In the genomic region with DNA sequence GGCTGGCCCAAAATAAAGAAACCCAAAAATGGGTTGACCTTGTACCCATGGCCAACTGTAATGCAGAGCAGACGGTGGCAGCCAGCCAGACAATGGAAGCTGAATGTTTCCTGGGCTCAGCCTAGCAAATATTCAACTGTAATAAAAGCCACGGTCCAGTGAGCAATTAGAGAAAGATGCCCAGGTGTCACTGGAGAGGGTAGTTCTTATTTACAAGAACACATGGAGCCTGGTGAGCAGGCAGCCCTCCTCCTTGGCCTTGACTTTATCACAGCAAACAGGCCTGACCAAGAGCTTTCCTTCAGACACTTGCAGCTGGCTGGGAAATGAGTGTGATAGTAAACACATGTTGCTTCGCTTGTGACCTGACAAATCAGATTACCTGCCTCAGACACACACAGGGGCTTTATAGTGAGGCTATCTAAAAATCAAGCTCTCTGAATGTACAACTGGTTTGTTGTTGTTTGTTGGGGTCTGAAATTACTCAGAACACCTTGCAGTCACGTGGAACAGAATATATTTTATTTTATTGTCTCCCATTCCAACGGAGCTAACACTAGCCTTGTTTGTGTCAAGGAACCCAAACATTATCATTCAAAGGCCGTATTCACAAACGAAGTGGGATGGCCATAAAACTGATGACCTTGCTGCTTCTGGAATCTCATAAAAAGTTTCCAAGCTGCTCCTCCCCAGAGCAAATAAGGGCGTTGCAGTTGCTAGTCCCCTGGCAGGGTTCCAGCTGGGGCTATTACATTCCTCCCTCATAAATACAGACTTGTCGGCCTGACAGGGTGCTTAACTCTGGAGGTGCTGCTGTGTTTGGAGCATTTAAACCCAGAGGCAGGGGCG, we compare ENCODE assay signal across 9 cellular contexts.
DNase-seq lines count a peak whose midpoint lies in the region; ATAC-seq and TF ChIP-seq lines count a peak whose summit lies in the region.
"Had no signal": no experiment of that assay in that cellular context is flagged by ENCODE, and none has a peak within 500 bp of the region (broad histone marks: within the 10 kb centered on the region; RNA-seq: fewer than 3 reads in every experiment).

No MANE protein-coding gene starts in this region.

- DNase-seq in ELF-1 (ENCODE audit: low read depth, low spot score) (peak; percentile 58), NCI-H2227 treated with DMSO at 0.1 percent for 48 hours (lab: John Stamatoyannopoulos, UW) (peak; percentile 70), chondrocyte (ENCODE audit: low spot score) (no peak), GM19240 (ENCODE audit: insufficient read length, low spot score) (no peak)
- DNase-seq in activated T-cell treated with anti-CD3 and anti-CD28 coated beads, Interleukin-2, amount 50 U/mL, for 4 hours: no peak
- DNase-seq in stimulated activated CD4-positive, alpha-beta T cell treated with anti-CD3 and anti-CD28 coated beads, Interleukin-4, amount 100 ng/mL, for 24 hours: no peak

- peak overlapping the region; percentile 19 for H3K27ac Mint-ChIP-seq in chondrocyte (ENCODE audit: unreplicated experiment)

- no peak for ATAC-seq in activated T-cell treated with anti-CD3 and anti-CD28 coated beads, Interleukin-2, amount 50 U/mL, for 4 hours
- no peak for ATAC-seq in GM19397 (IDR thresholded peaks at IDR 0.05; ENCODE audit: unreplicated experiment)
- ATAC-seq: HCT116 had no signal

- H3K9ac ChIP-seq in mucosa of stomach (ENCODE audit: low read length): peak overlapping the region; percentile 7

- peaks cover 54% of the 10 kb centered on the region for H3K4me1 ChIP-seq in mucosa of stomach (ENCODE audit: control insufficient read depth, insufficient read depth, low read length)

- TF ChIP-seq CTCF in chondrocyte (IDR thresholded peaks at IDR 0.05): no peak

- H3K9me3 ChIP-seq in mucosa of stomach (ENCODE audit: control insufficient read depth, low read length): no peaks in the 10 kb centered on the region

- no peaks in the 10 kb centered on the region for H3K36me3 Mint-ChIP-seq in chondrocyte (ENCODE audit: low read depth)
- no peaks in the 10 kb centered on the region for H3K36me3 Mint-ChIP-seq in activated T-cell treated with anti-CD3 and anti-CD28 coated beads, Interleukin-2, amount 50 U/mL, for 4 hours (ENCODE audit: insufficient read depth)

- H3K4me3 Mint-ChIP-seq in chondrocyte (ENCODE audit: unreplicated experiment): no peak overlapping the region
- no peak overlapping the region for H3K4me3 Mint-ChIP-seq in activated T-cell treated with anti-CD3 and anti-CD28 coated beads, Interleukin-2, amount 50 U/mL, for 4 hours

- H3K9me3 Mint-ChIP-seq in chondrocyte (ENCODE audit: low read depth): no peaks in the 10 kb centered on the region
- no peaks in the 10 kb centered on the region for H3K9me3 Mint-ChIP-seq in activated T-cell treated with anti-CD3 and anti-CD28 coated beads, Interleukin-2, amount 50 U/mL, for 4 hours

- H3K27me3 Mint-ChIP-seq in chondrocyte (ENCODE audit: low read depth): no peaks in the 10 kb centered on the region
- no peaks in the 10 kb centered on the region for H3K27me3 Mint-ChIP-seq in activated T-cell treated with anti-CD3 and anti-CD28 coated beads, Interleukin-2, amount 50 U/mL, for 4 hours (ENCODE audit: low read depth)

- H3K4me1 Mint-ChIP-seq in chondrocyte (ENCODE audit: low read depth): peaks cover 33% of the 10 kb centered on the region
- H3K4me1 Mint-ChIP-seq in activated T-cell treated with anti-CD3 and anti-CD28 coated beads, Interleukin-2, amount 50 U/mL, for 4 hours (ENCODE audit: low read depth): no peaks in the 10 kb centered on the region

- no peak overlapping the region for H3K4me3 ChIP-seq in mucosa of stomach (ENCODE audit: low read length)

- H3K27me3 ChIP-seq in mucosa of stomach (ENCODE audit: control insufficient read depth, insufficient read depth, low read length): no peaks in the 10 kb centered on the region

- H3K36me3 ChIP-seq in mucosa of stomach (ENCODE audit: control insufficient read depth, insufficient read depth, low read length): no peaks in the 10 kb centered on the region

Comparison
In these comparisons a context has a peak if more than half of its experiments do, and no peak if none do; other contexts are left out.
1. DNase-seq: peak in ELF-1 (single experiment) and NCI-H2227 treated with DMSO at 0.1 percent for 48 hours (single experiment); none in chondrocyte (single experiment), activated T-cell treated with anti-CD3 and anti-CD28 coated beads, Interleukin-2, amount 50 U/mL, for 4 hours (single experiment), stimulated activated CD4-positive, alpha-beta T cell treated with anti-CD3 and anti-CD28 coated beads, Interleukin-4, amount 100 ng/mL, for 24 hours (single experiment) and GM19240 (single experiment).